14 cellular contexts compared by ENCODE assay signal in the genomic region with DNA sequence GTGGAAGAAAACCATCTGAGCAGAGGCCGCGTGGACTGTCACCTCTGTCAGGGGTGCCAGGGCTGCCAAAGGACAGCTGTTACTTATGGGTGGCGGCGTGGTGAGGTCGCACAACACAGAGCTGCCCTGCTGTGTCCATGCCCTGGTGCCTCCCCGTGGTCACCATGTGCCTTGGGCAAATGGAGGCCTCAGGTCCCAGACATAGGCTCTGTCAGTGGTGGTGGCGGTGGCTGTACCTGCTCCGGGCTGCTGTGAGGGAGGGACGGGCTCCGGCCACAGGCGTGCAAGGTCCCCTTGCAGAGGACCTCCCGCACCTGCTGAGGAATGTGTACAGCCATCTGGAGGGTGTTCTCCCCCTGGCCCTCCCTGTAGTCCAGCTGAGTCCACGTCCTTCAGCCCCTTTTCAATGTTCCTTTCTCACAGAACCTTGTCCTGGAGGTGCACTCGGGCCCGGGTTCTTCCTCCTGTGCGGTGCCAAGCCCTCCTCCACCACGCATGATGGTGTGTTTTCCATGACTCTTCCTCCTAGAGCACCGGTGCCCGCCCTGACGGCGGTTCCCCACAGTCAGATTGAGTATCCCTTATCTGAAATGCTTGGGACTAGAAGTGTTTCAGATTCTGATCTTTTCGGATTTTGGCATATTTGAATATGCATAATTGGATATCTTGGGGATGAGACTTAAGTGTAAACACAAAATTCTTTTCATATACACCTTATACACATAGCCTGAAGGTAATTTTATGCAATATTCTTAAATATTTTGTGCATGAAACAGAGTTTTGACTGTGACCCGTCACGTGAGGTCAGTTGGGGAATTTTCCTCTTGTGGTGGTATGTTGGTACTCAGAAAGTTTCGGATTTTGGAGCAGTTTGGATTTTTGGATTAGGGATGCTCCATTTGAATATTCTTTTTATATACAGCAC. TPM values are rescaled to one million over a fixed set of nuclear protein-coding genes. Genes with fewer than 3 reads are reported as not detected.
DNase-seq lines count a peak whose midpoint lies in the region; ATAC-seq and TF ChIP-seq lines count a peak whose summit lies in the region.
"Had no signal": no experiment of that assay in that cellular context is flagged by ENCODE, and none has a peak within 500 bp of the region (broad histone marks: within the 10 kb centered on the region; RNA-seq: fewer than 3 reads in every experiment).

No MANE protein-coding gene starts in this region.

- no peaks in the 10 kb centered on the region for H3K27me3 Mint-ChIP-seq in activated CD4-positive, alpha-beta T cell treated with anti-CD3 and anti-CD28 coated beads for 36 hours
- no peaks in the 10 kb centered on the region for H3K27me3 Mint-ChIP-seq in stimulated activated naive CD8-positive, alpha-beta T cell treated with anti-CD3 and anti-CD28 coated beads, Interleukin-15, Interleukin-2, amounts not matched to agents 100 ng/mL and 50 ng/mL, for 24 hours

- DNase-seq in activated CD4-positive, alpha-beta T cell treated with anti-CD3 and anti-CD28 coated beads for 36 hours = no peak
- DNase-seq in activated CD4-positive, alpha-beta T cell treated with anti-CD3 and anti-CD28 coated beads for 4 hours = no peak
- DNase-seq in stimulated activated naive CD8-positive, alpha-beta T cell treated with anti-CD3 and anti-CD28 coated beads, Interleukin-15, Interleukin-2, amounts not matched to agents 100 U/mL and 50 U/mL, for 24 hours = no peak
- DNase-seq in epithelial cell of proximal tubule (ENCODE audit: low read depth) = no peak
- no peak for DNase-seq in upper lobe of right lung
- DNase-seq in SW 1271 (lab: John Stamatoyannopoulos, UW) = no peak
- DNase-seq: DMS 273 treated with DMSO at 0.1 percent for 48 hours, NCI-H1930, NCI-H2171, NCI-H510A had no signal

- CTCF ChIA-PET in activated CD4-positive, alpha-beta T cell treated with anti-CD3 and anti-CD28 coated beads for 36 hours (lab: Charles Lee) = no interaction called here

- no peaks in the 10 kb centered on the region for H3K27me3 ChIP-seq in upper lobe of right lung
- H3K27me3 ChIP-seq: BLaER1 had no signal

- no peak for ATAC-seq in activated CD4-positive, alpha-beta T cell treated with anti-CD3 and anti-CD28 coated beads for 36 hours
- no peak for ATAC-seq in stimulated activated naive CD8-positive, alpha-beta T cell treated with anti-CD3 and anti-CD28 coated beads, Interleukin-15, Interleukin-2, amounts not matched to agents 100 U/mL and 50 U/mL, for 24 hours
- ATAC-seq in upper lobe of right lung (peak; percentile 43), HG02763 (IDR thresholded peaks at IDR 0.05; ENCODE audit: unreplicated experiment) (no peak)

- H3K4me1 Mint-ChIP-seq in activated CD4-positive, alpha-beta T cell treated with anti-CD3 and anti-CD28 coated beads for 36 hours = peaks cover 91% of the 10 kb centered on the region
- H3K4me1 Mint-ChIP-seq in stimulated activated naive CD8-positive, alpha-beta T cell treated with anti-CD3 and anti-CD28 coated beads, Interleukin-15, Interleukin-2, amounts not matched to agents 100 ng/mL and 50 ng/mL, for 24 hours (ENCODE audit: low read depth) = peaks cover 87% of the 10 kb centered on the region

- peaks cover 54% of the 10 kb centered on the region for H3K36me3 Mint-ChIP-seq in activated CD4-positive, alpha-beta T cell treated with anti-CD3 and anti-CD28 coated beads for 36 hours (ENCODE audit: low read depth)
- H3K36me3 Mint-ChIP-seq in stimulated activated naive CD8-positive, alpha-beta T cell treated with anti-CD3 and anti-CD28 coated beads, Interleukin-15, Interleukin-2, amounts not matched to agents 100 ng/mL and 50 ng/mL, for 24 hours (ENCODE audit: low read depth) = peaks cover 36% of the 10 kb centered on the region

- POLR2A ChIA-PET in activated CD4-positive, alpha-beta T cell treated with anti-CD3 and anti-CD28 coated beads for 36 hours (lab: Charles Lee) = no interaction called here

- peaks cover 4% of the 10 kb centered on the region for H3K36me3 ChIP-seq in upper lobe of right lung

- intact Hi-C loops in activated CD4-positive, alpha-beta T cell treated with anti-CD3 and anti-CD28 coated beads for 36 hours (cut with DNase I, micrococcal nuclease) = no loop called here
- intact Hi-C loops in upper lobe of right lung (cut with DNase I) = no loop called here

- peaks cover 4% of the 10 kb centered on the region for H3K4me1 ChIP-seq in upper lobe of right lung

- no peak overlapping the region for H3K4me3 Mint-ChIP-seq in activated CD4-positive, alpha-beta T cell treated with anti-CD3 and anti-CD28 coated beads for 36 hours
- no peak overlapping the region for H3K4me3 Mint-ChIP-seq in stimulated activated naive CD8-positive, alpha-beta T cell treated with anti-CD3 and anti-CD28 coated beads, Interleukin-15, Interleukin-2, amounts not matched to agents 100 ng/mL and 50 ng/mL, for 24 hours

- H3K27ac ChIP-seq in upper lobe of right lung = no peak overlapping the region
- H3K27ac ChIP-seq: 22Rv1, BLaER1 had no signal

- no peaks in the 10 kb centered on the region for H3K9me3 ChIP-seq in upper lobe of right lung
- H3K9me3 ChIP-seq: BLaER1 had no signal

- H3K27ac Mint-ChIP-seq in activated CD4-positive, alpha-beta T cell treated with anti-CD3 and anti-CD28 coated beads for 36 hours = peak overlapping the region; percentile 43
- H3K27ac Mint-ChIP-seq in stimulated activated naive CD8-positive, alpha-beta T cell treated with anti-CD3 and anti-CD28 coated beads, Interleukin-15, Interleukin-2, amounts not matched to agents 100 ng/mL and 50 ng/mL, for 24 hours = peak overlapping the region; percentile 11

- H3K4me3 ChIP-seq in epithelial cell of proximal tubule (ENCODE audit: low read depth, low read length) = peak overlapping the region; percentile 45
- no peak overlapping the region for H3K4me3 ChIP-seq in upper lobe of right lung
- H3K4me3 ChIP-seq: BLaER1 had no signal

- no peaks in the 10 kb centered on the region for H3K9me3 Mint-ChIP-seq in activated CD4-positive, alpha-beta T cell treated with anti-CD3 and anti-CD28 coated beads for 36 hours (ENCODE audit: low read depth)
- H3K9me3 Mint-ChIP-seq in stimulated activated naive CD8-positive, alpha-beta T cell treated with anti-CD3 and anti-CD28 coated beads, Interleukin-15, Interleukin-2, amounts not matched to agents 100 ng/mL and 50 ng/mL, for 24 hours = no peaks in the 10 kb centered on the region

- TF ChIP-seq CTCF in epithelial cell of proximal tubule (conservative IDR thresholded peaks at IDR 0.05; ENCODE audit: low read depth, low read length) = no peak
- TF ChIP-seq CTCF in upper lobe of right lung (IDR thresholded peaks at IDR 0.05) = no peak

RNA-seq across cellular contexts. Expression of gene TRAF3, which starts 49.8 kb away (rescaled TPM):
- 10 to 100 TPM; 66.4 to 83.7 TPM for total RNA-seq in activated CD4-positive, alpha-beta T cell treated with anti-CD3 and anti-CD28 coated beads for 36 hours
- total RNA-seq in epithelial cell of proximal tubule (18.9 and 21.9 TPM in 2 replicates), upper lobe of right lung (22.3 TPM)
